Comparison of ENCODE assay signal across 8 cellular contexts in the genomic region with DNA sequence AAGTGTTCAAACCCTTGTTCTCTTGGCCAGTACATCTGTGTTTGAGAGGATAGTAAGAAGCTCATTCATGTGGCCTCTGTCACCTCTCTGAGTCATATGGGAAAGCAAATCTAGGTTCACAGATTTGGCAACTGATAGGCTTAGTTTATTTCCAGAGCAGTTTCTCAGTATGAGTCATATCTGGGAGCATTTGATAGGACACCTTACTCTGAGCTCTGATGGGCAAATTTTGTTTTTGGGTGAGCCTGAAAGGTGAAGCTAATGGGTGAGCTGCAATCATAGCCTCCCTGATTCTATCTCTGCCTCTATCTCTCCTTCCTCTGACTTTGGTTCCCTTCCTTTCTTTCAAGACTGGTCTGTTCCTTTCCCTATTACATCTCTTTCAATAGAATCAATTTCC.
DNase-seq lines count a peak whose midpoint lies in the region; ATAC-seq, FAIRE-seq and TF ChIP-seq lines count a peak whose summit lies in the region.

No MANE protein-coding gene starts in this region.

- no peak for TF ChIP-seq POLR2A in esophagus squamous epithelium (IDR thresholded peaks at IDR 0.05)

- ATAC-seq in GM18502 (IDR thresholded peaks at IDR 0.05; ENCODE audit: poor library complexity, unreplicated experiment) (peak; percentile 95), GM21786 (IDR thresholded peaks at IDR 0.05; ENCODE audit: unreplicated experiment) (peak; percentile 91), pancreas (no peak)

- H3K27ac ChIP-seq in Karpas-422 (ENCODE audit: low read length) = peak overlapping the region; percentile 45; the same call in 1 of the 2 replicates
- no peak overlapping the region for H3K27ac ChIP-seq in fibroblast of lung (ENCODE audit: insufficient read depth, low read length)
- no peak overlapping the region for H3K27ac ChIP-seq in esophagus squamous epithelium
- H3K27ac ChIP-seq in pancreas = no peak overlapping the region

- H3K4me1 ChIP-seq in Karpas-422 (ENCODE audit: low read length) = peaks cover 46% of the 10 kb centered on the region
- H3K4me1 ChIP-seq in fibroblast of lung (ENCODE audit: control insufficient read depth, extremely low read depth, insufficient read depth, low read length) = peaks cover 2% of the 10 kb centered on the region
- H3K4me1 ChIP-seq in esophagus squamous epithelium = peaks cover 0 to 28% (median 6%) of the 10 kb centered on the region in 3 donors
- no peaks in the 10 kb centered on the region for H3K4me1 ChIP-seq in pancreas

- peak; percentile 67 for DNase-seq in Karpas-422
- DNase-seq in fibroblast of lung (ENCODE audit: low read depth in 2 of 2) = peak; percentile 52 to 74
- DNase-seq in NCI-H524 treated with DMSO at 0.1 percent for 48 hours (lab: John Stamatoyannopoulos, UW) = no peak
- no peak for DNase-seq in D721Med (ENCODE audit: insufficient read length, low spot score)
- no peak for DNase-seq in esophagus squamous epithelium (lab: John Stamatoyannopoulos, UW)
- no peak for DNase-seq in pancreas

- TF ChIP-seq CTCF in fibroblast of lung (conservative IDR thresholded peaks at IDR 0.05 in 1 of 2, IDR thresholded peaks at IDR 0.05 in 1 of 2; ENCODE audit: low read depth in 1 of 2, low read length in 2 of 2) (no peak), D721Med (IDR thresholded peaks at IDR 0.05; ENCODE audit: insufficient read depth, missing control alignments) (no peak), esophagus squamous epithelium (IDR thresholded peaks at IDR 0.05) (no peak), pancreas (IDR thresholded peaks at IDR 0.05) (no peak)

- H2AFZ ChIP-seq in Karpas-422 (ENCODE audit: low read length) (peak overlapping the region; percentile 45), fibroblast of lung (ENCODE audit: low read length) (no peak overlapping the region)

- intact Hi-C loops in esophagus squamous epithelium (cut with DNase I) (no loop called here), pancreas (cut with DNase I) (no loop called here)

- no peaks in the 10 kb centered on the region for H3K9me3 ChIP-seq in Karpas-422 (ENCODE audit: low read length)
- no peaks in the 10 kb centered on the region for H3K9me3 ChIP-seq in fibroblast of lung (ENCODE audit: control insufficient read depth, insufficient read depth, low read depth, low read length)
- no peaks in the 10 kb centered on the region for H3K9me3 ChIP-seq in esophagus squamous epithelium
- no peaks in the 10 kb centered on the region for H3K9me3 ChIP-seq in pancreas

- H3K36me3 ChIP-seq in Karpas-422 (ENCODE audit: insufficient read depth, low read length) (no peaks in the 10 kb centered on the region), fibroblast of lung (ENCODE audit: control insufficient read depth, insufficient read depth, low read length) (no peaks in the 10 kb centered on the region), esophagus squamous epithelium (no peaks in the 10 kb centered on the region), pancreas (no peaks in the 10 kb centered on the region)

- H4K20me1 ChIP-seq in Karpas-422 (ENCODE audit: insufficient read depth, low read depth, low read length) (no peaks in the 10 kb centered on the region), fibroblast of lung (ENCODE audit: control insufficient read depth, extremely low read depth, insufficient read depth, low read length) (no peaks in the 10 kb centered on the region)

- H3K4me2 ChIP-seq in Karpas-422 (ENCODE audit: low read depth, low read length, poor library complexity, severe bottlenecking) (no peak overlapping the region), fibroblast of lung (ENCODE audit: extremely low read depth, insufficient read depth, low read length) (peak overlapping the region; percentile 36)

- H3K9me2 ChIP-seq in Karpas-422 (replicated peaks; ENCODE audit: insufficient read depth, low read length) = no peaks in the 10 kb centered on the region

- FAIRE-seq in D721Med (lab: Jason Lieb, UNC) (no peak), pancreas (lab: Jason Lieb, UNC) (no peak)

- H3K9ac ChIP-seq in Karpas-422 (ENCODE audit: low read length) (peak overlapping the region; percentile 12; the same call in 1 of the 2 replicates), fibroblast of lung (ENCODE audit: insufficient read depth, low read length) (no peak overlapping the region)

- H3K4me3 ChIP-seq in Karpas-422 (ENCODE audit: low read length) (no peak overlapping the region), fibroblast of lung (replicated peaks in 1 of 4; ENCODE audit: control extremely low read depth in 1 of 4, insufficient read depth in 1 of 4, low read depth in 3 of 4, low read length in 4 of 4) (no peak overlapping the region), esophagus squamous epithelium (no peak overlapping the region), pancreas (no peak overlapping the region)

- no peaks in the 10 kb centered on the region for H3K27me3 ChIP-seq in Karpas-422 (ENCODE audit: low read length)
- H3K27me3 ChIP-seq in fibroblast of lung (ENCODE audit: control insufficient read depth, insufficient read depth, low read length) = no peaks in the 10 kb centered on the region
- H3K27me3 ChIP-seq in esophagus squamous epithelium = no peaks in the 10 kb centered on the region
- H3K27me3 ChIP-seq in pancreas = no peaks in the 10 kb centered on the region

- no peaks in the 10 kb centered on the region for H3K79me2 ChIP-seq in Karpas-422 (ENCODE audit: low read length)
- no peaks in the 10 kb centered on the region for H3K79me2 ChIP-seq in fibroblast of lung (ENCODE audit: control insufficient read depth, insufficient read depth, low read length)

Comparison
In these comparisons a context has a peak if more than half of its experiments do, and no peak if none do; other contexts are left out.
1. ATAC-seq: peak in GM18502 (single experiment) and GM21786 (single experiment); none in pancreas (0 of 4).
2. DNase-seq: peak in Karpas-422 (single experiment) and fibroblast of lung (2 of 2); none in NCI-H524 treated with DMSO at 0.1 percent for 48 hours (single experiment), D721Med (single experiment), esophagus squamous epithelium (single experiment) and pancreas (0 of 6).